9 cellular contexts compared by ENCODE assay signal in genomic region chr3:46692566-46692983, GRCh38. TPM values are rescaled to one million over a fixed set of nuclear protein-coding genes. Genes with fewer than 3 reads are reported as not detected.
DNase-seq lines count a peak whose midpoint lies in the region; ATAC-seq, FAIRE-seq and TF ChIP-seq lines count a peak whose summit lies in the region.
"Had no signal": no experiment of that assay in that cellular context is flagged by ENCODE, and none has a peak within 500 bp of the region (broad histone marks: within the 10 kb centered on the region; RNA-seq: fewer than 3 reads in every experiment).

No MANE protein-coding gene starts in this region.

- POLR2A ChIA-PET in activated CD4-positive, alpha-beta memory T cell treated with anti-CD3 and anti-CD28 coated beads, Interleukin-2, amount 10 ng/mL, durations not matched to agents 7 days and 5 days (lab: Charles Lee) = no interaction called here

- DNase-seq in HPDE6-E6E7 (ENCODE audit: extremely low spot score) (peak; percentile 60), kidney (peak; percentile 97), D721Med (ENCODE audit: insufficient read length, low spot score) (no peak), GM19240 (ENCODE audit: insufficient read length, low spot score) (no peak)
- no peak for DNase-seq in activated CD4-positive, alpha-beta memory T cell treated with anti-CD3 and anti-CD28 coated beads, Interleukin-2, amount 10 ng/mL, durations not matched to agents 7 days and 5 days
- no peak for DNase-seq in stimulated activated CD4-positive, alpha-beta T cell treated with anti-CD3 and anti-CD28 coated beads, Interleukin-15, amount 100 ng/mL, for 24 hours
- DNase-seq: NCI-H748 treated with DMSO at 0.1 percent for 48 hours had no signal

- H3K9me3 Mint-ChIP-seq in activated CD4-positive, alpha-beta memory T cell treated with anti-CD3 and anti-CD28 coated beads, Interleukin-2, amount 10 ng/mL, durations not matched to agents 7 days and 5 days = no peaks in the 10 kb centered on the region
- no peaks in the 10 kb centered on the region for H3K9me3 Mint-ChIP-seq in stimulated activated naive CD8-positive, alpha-beta T cell treated with anti-CD3 and anti-CD28 coated beads, Interleukin-15, Interleukin-2, amounts not matched to agents 100 ng/mL and 50 ng/mL, for 24 hours

- H3K9ac ChIP-seq in kidney (ENCODE audit: low read length in 2 of 2) = peak overlapping the region; percentile 74 to 88

- peak overlapping the region; percentile 83 to 87 for H3K27ac ChIP-seq in kidney (ENCODE audit: low read depth in 2 of 2, low read length in 2 of 2)

- TF ChIP-seq CTCF in kidney (IDR thresholded peaks at IDR 0.05; ENCODE audit: borderline replicate concordance, extremely low read depth, insufficient read depth) (no peak), D721Med (IDR thresholded peaks at IDR 0.05; ENCODE audit: insufficient read depth, missing control alignments) (no peak)

- no peak for ATAC-seq in activated CD4-positive, CD25-positive, alpha-beta regulatory T cell treated with anti-CD3 and anti-CD28 coated beads, Interleukin-2, amount 50 U/mL, for 24 hours

- H3K4me1 ChIP-seq in kidney (ENCODE audit: control insufficient read depth in 1 of 2, insufficient read depth in 1 of 2, low read depth in 1 of 2, low read length in 2 of 2) = peaks cover 2 to 48% of the 10 kb centered on the region in 2 donors

- intact Hi-C loops in kidney (cut with DNase I) = no loop called here

- H3K27ac Mint-ChIP-seq in activated CD4-positive, alpha-beta memory T cell treated with anti-CD3 and anti-CD28 coated beads, Interleukin-2, amount 10 ng/mL, durations not matched to agents 7 days and 5 days = no peak overlapping the region
- no peak overlapping the region for H3K27ac Mint-ChIP-seq in stimulated activated naive CD8-positive, alpha-beta T cell treated with anti-CD3 and anti-CD28 coated beads, Interleukin-15, Interleukin-2, amounts not matched to agents 100 ng/mL and 50 ng/mL, for 24 hours

- peaks cover 0 to 4% of the 10 kb centered on the region in 2 donors for H3K36me3 ChIP-seq in kidney (ENCODE audit: control insufficient read depth in 1 of 2, insufficient read depth in 2 of 2, low read length in 2 of 2)

- H3K36me3 Mint-ChIP-seq in activated CD4-positive, alpha-beta memory T cell treated with anti-CD3 and anti-CD28 coated beads, Interleukin-2, amount 10 ng/mL, durations not matched to agents 7 days and 5 days (ENCODE audit: low read depth) = no peaks in the 10 kb centered on the region
- H3K36me3 Mint-ChIP-seq in stimulated activated naive CD8-positive, alpha-beta T cell treated with anti-CD3 and anti-CD28 coated beads, Interleukin-15, Interleukin-2, amounts not matched to agents 100 ng/mL and 50 ng/mL, for 24 hours (ENCODE audit: low read depth) = no peaks in the 10 kb centered on the region

- FAIRE-seq in kidney (lab: Jason Lieb, UNC) (no peak), D721Med (lab: Jason Lieb, UNC) (no peak)

- CTCF ChIA-PET in activated CD4-positive, alpha-beta memory T cell treated with anti-CD3 and anti-CD28 coated beads, Interleukin-2, amount 10 ng/mL, durations not matched to agents 7 days and 5 days (lab: Charles Lee) = interaction anchor here (1.0 kb wide), 1 partner anchor 230 kb away, joined by 3 read pairs; no protein-coding TSS in a partner anchor

- peaks cover 17% of the 10 kb centered on the region for H3K27me3 Mint-ChIP-seq in activated CD4-positive, alpha-beta memory T cell treated with anti-CD3 and anti-CD28 coated beads, Interleukin-2, amount 10 ng/mL, durations not matched to agents 7 days and 5 days
- H3K27me3 Mint-ChIP-seq in stimulated activated naive CD8-positive, alpha-beta T cell treated with anti-CD3 and anti-CD28 coated beads, Interleukin-15, Interleukin-2, amounts not matched to agents 100 ng/mL and 50 ng/mL, for 24 hours = no peaks in the 10 kb centered on the region

- H3K4me1 Mint-ChIP-seq in activated CD4-positive, alpha-beta memory T cell treated with anti-CD3 and anti-CD28 coated beads, Interleukin-2, amount 10 ng/mL, durations not matched to agents 7 days and 5 days = peaks cover 44% of the 10 kb centered on the region
- H3K4me1 Mint-ChIP-seq in stimulated activated naive CD8-positive, alpha-beta T cell treated with anti-CD3 and anti-CD28 coated beads, Interleukin-15, Interleukin-2, amounts not matched to agents 100 ng/mL and 50 ng/mL, for 24 hours (ENCODE audit: low read depth) = peaks cover 23% of the 10 kb centered on the region

- H3K4me3 Mint-ChIP-seq in activated CD4-positive, alpha-beta memory T cell treated with anti-CD3 and anti-CD28 coated beads, Interleukin-2, amount 10 ng/mL, durations not matched to agents 7 days and 5 days = peak overlapping the region; percentile 76
- H3K4me3 Mint-ChIP-seq in stimulated activated naive CD8-positive, alpha-beta T cell treated with anti-CD3 and anti-CD28 coated beads, Interleukin-15, Interleukin-2, amounts not matched to agents 100 ng/mL and 50 ng/mL, for 24 hours = peak overlapping the region; percentile 73

- H3K9me3 ChIP-seq in kidney (ENCODE audit: control insufficient read depth in 1 of 2, low read length in 2 of 2) = no peaks in the 10 kb centered on the region

- H3K4me3 ChIP-seq in kidney (ENCODE audit: low read length in 2 of 2) = peak overlapping the region; percentile 78 to 81

RNA-seq across cellular contexts. Expression of gene ALS2CL, which starts 0.9 kb away (rescaled TPM):
- total RNA-seq in activated CD4-positive, alpha-beta memory T cell treated with anti-CD3 and anti-CD28 coated beads, Interleukin-2, amount 10 ng/mL, durations not matched to agents 7 days and 5 days = 1 to 10 TPM; 6.9 to 7.4 TPM
- total RNA-seq in kidney = 78.9 TPM
- 43.0 TPM for polyA plus RNA-seq in kidney (ENCODE audit: insufficient read depth, low read depth, low replicate concordance)

RNA-seq across cellular contexts. Expression of gene TMIE, which starts 8.6 kb away (rescaled TPM):
- under 1 TPM; 0.20 to 0.63 TPM for total RNA-seq in activated CD4-positive, alpha-beta memory T cell treated with anti-CD3 and anti-CD28 coated beads, Interleukin-2, amount 10 ng/mL, durations not matched to agents 7 days and 5 days
- 0.79 TPM for total RNA-seq in kidney
- 1.3 TPM for polyA plus RNA-seq in kidney (ENCODE audit: insufficient read depth, low read depth, low replicate concordance)

RNA-seq across cellular contexts. Expression of gene PRSS50, which starts 25.1 kb away (rescaled TPM):
- not detected for total RNA-seq in activated CD4-positive, alpha-beta memory T cell treated with anti-CD3 and anti-CD28 coated beads, Interleukin-2, amount 10 ng/mL, durations not matched to agents 7 days and 5 days
- 0.35 TPM for total RNA-seq in kidney
- 0.19 TPM for polyA plus RNA-seq in kidney (ENCODE audit: insufficient read depth, low read depth, low replicate concordance)

Comparison
In these comparisons a context has a peak if more than half of its experiments do, and no peak if none do; other contexts are left out.
1. DNase-seq: peak in HPDE6-E6E7 (single experiment) and kidney (single experiment); none in activated CD4-positive, alpha-beta memory T cell treated with anti-CD3 and anti-CD28 coated beads, Interleukin-2, amount 10 ng/mL, durations not matched to agents 7 days and 5 days (single experiment), stimulated activated CD4-positive, alpha-beta T cell treated with anti-CD3 and anti-CD28 coated beads, Interleukin-15, amount 100 ng/mL, for 24 hours (single experiment), D721Med (single experiment) and GM19240 (single experiment).